9 cellular contexts compared by ENCODE assay signal in the genomic region with DNA sequence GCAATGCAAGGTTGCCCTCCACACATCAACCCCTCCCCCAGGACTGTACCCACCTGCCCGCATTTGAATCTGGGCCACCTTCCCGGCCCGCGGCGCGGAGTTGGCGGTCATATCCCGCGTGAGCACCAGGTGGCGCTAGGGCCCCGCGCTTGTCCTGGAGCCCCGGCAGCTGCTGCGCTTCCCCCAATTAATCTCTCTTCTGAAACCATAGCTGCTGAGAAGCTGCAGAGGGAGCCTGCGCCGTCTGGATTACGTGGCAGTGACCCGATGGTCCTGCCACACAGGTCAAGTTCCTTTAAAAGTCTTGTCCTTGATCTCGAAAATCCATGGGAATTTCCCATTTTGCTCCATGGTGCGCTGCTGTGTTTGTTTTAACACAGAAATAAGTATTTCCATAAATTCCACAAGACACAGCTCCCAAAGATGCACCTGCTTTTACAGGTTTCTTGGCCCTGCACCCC. TPM values are rescaled to one million over a fixed set of nuclear protein-coding genes. Genes with fewer than 3 reads are reported as not detected.
DNase-seq lines count a peak whose midpoint lies in the region; ATAC-seq and TF ChIP-seq lines count a peak whose summit lies in the region.
"Had no signal": no experiment of that assay in that cellular context is flagged by ENCODE, and none has a peak within 500 bp of the region (broad histone marks: within the 10 kb centered on the region; RNA-seq: fewer than 3 reads in every experiment).

No MANE protein-coding gene starts in this region.

- H3K9me3 ChIP-seq in A673 (ENCODE audit: low read depth, low read length, poor library complexity, severe bottlenecking) (no peaks in the 10 kb centered on the region), colonic mucosa (no peaks in the 10 kb centered on the region), right lobe of liver (no peaks in the 10 kb centered on the region)

- no peak for TF ChIP-seq POLR2A in right lobe of liver (IDR thresholded peaks at IDR 0.05)

- H3K27ac Mint-ChIP-seq in activated CD4-positive, alpha-beta T cell treated with anti-CD3 and anti-CD28 coated beads, Interleukin-2, amount 10 ng/mL, durations not matched to agents 7 days and 5 days = no peak overlapping the region
- H3K27ac Mint-ChIP-seq: stimulated activated naive CD8-positive, alpha-beta T cell treated with anti-CD3 and anti-CD28 coated beads, Interleukin-15, Interleukin-2, amounts not matched to agents 100 ng/mL and 50 ng/mL, for 24 hours had no signal

- TF ChIP-seq CTCF in A673 (conservative IDR thresholded peaks at IDR 0.05; ENCODE audit: low read depth, low read length) = peak; percentile 96
- peak; percentile 95 for TF ChIP-seq CTCF in colonic mucosa (IDR thresholded peaks at IDR 0.05)
- TF ChIP-seq CTCF in right lobe of liver (IDR thresholded peaks at IDR 0.05) = peak; percentile 96 to 100 (median 98)

- CTCF ChIA-PET in A673 (lab: Charles Lee) = interaction anchor here (0.6 to 1.8 kb wide), 8 partner anchors 9 to 667 kb away, joined by 3 to 30 read pairs (median 4); no protein-coding TSS in a partner anchor
- CTCF ChIA-PET in activated CD4-positive, alpha-beta T cell treated with anti-CD3 and anti-CD28 coated beads, Interleukin-2, amount 10 ng/mL, durations not matched to agents 7 days and 5 days (lab: Charles Lee) = interaction anchor here (0.6 to 5.3 kb wide), 40 partner anchors 9 to 333 kb away, joined by 3 to 53 read pairs (median 4); partner anchors contain the start of genes GINS2 and IRF8

- H3K27me3 ChIP-seq in A673 (replicated peaks; ENCODE audit: insufficient read depth, low read depth, low read length, poor library complexity) (peaks cover 26% of the 10 kb centered on the region), colonic mucosa (no peaks in the 10 kb centered on the region), right lobe of liver (no peaks in the 10 kb centered on the region)

- ATAC-seq in GM18511 (IDR thresholded peaks at IDR 0.05; ENCODE audit: unreplicated experiment) (peak; percentile 70), HG03432 (IDR thresholded peaks at IDR 0.05; ENCODE audit: unreplicated experiment) (peak; percentile 78), right lobe of liver (peak; percentile 97 to 99 (median 98))

- no peaks in the 10 kb centered on the region for H3K36me3 Mint-ChIP-seq in activated CD4-positive, alpha-beta T cell treated with anti-CD3 and anti-CD28 coated beads, Interleukin-2, amount 10 ng/mL, durations not matched to agents 7 days and 5 days (ENCODE audit: low read depth)

- H3K9me3 Mint-ChIP-seq in activated CD4-positive, alpha-beta T cell treated with anti-CD3 and anti-CD28 coated beads, Interleukin-2, amount 10 ng/mL, durations not matched to agents 7 days and 5 days = no peaks in the 10 kb centered on the region
- H3K9me3 Mint-ChIP-seq: stimulated activated naive CD8-positive, alpha-beta T cell treated with anti-CD3 and anti-CD28 coated beads, Interleukin-15, Interleukin-2, amounts not matched to agents 100 ng/mL and 50 ng/mL, for 24 hours had no signal

- no peaks in the 10 kb centered on the region for H3K4me1 ChIP-seq in A673 (ENCODE audit: insufficient read depth, low read length, poor library complexity, severe bottlenecking)
- peaks cover 9% of the 10 kb centered on the region for H3K4me1 ChIP-seq in colonic mucosa
- no peaks in the 10 kb centered on the region for H3K4me1 ChIP-seq in right lobe of liver

- H3K27me3 Mint-ChIP-seq in activated CD4-positive, alpha-beta T cell treated with anti-CD3 and anti-CD28 coated beads, Interleukin-2, amount 10 ng/mL, durations not matched to agents 7 days and 5 days = peaks cover 3% of the 10 kb centered on the region

- POLR2A ChIA-PET in A673 (lab: Charles Lee; ENCODE audit: low non-redundant PET) = no interaction called here
- POLR2A ChIA-PET in activated CD4-positive, alpha-beta T cell treated with anti-CD3 and anti-CD28 coated beads, Interleukin-2, amount 10 ng/mL, durations not matched to agents 7 days and 5 days (lab: Charles Lee) = interaction anchor here (0.6 to 1.3 kb wide), 3 partner anchors 21 to 168 kb away, joined by 4 read pairs; no protein-coding TSS in a partner anchor

- intact Hi-C loops in A673 (cut with micrococcal nuclease; ENCODE audit: unreplicated experiment) = loop anchor here (1.0 kb wide), 2 partner anchors 166 to 195 kb away; no protein-coding TSS in a partner anchor
- intact Hi-C loops in colonic mucosa (cut with DNase I) = loop anchor here (1.0 to 10.0 kb wide), 4 partner anchors 71 to 703 kb away; no protein-coding TSS in a partner anchor
- intact Hi-C loops in right lobe of liver (cut with DNase I) = loop anchor here (5.0 kb wide), 1 partner anchor 166 kb away; no protein-coding TSS in a partner anchor

- no peak overlapping the region for H3K4me3 Mint-ChIP-seq in activated CD4-positive, alpha-beta T cell treated with anti-CD3 and anti-CD28 coated beads, Interleukin-2, amount 10 ng/mL, durations not matched to agents 7 days and 5 days
- H3K4me3 Mint-ChIP-seq: stimulated activated naive CD8-positive, alpha-beta T cell treated with anti-CD3 and anti-CD28 coated beads, Interleukin-15, Interleukin-2, amounts not matched to agents 100 ng/mL and 50 ng/mL, for 24 hours had no signal

- H3K27ac ChIP-seq in A673 (ENCODE audit: low read depth, low read length, poor library complexity, severe bottlenecking) = no peak overlapping the region
- no peak overlapping the region for H3K27ac ChIP-seq in colonic mucosa
- H3K27ac ChIP-seq in right lobe of liver = no peak overlapping the region

- peaks cover 4% of the 10 kb centered on the region for H3K4me1 Mint-ChIP-seq in activated CD4-positive, alpha-beta T cell treated with anti-CD3 and anti-CD28 coated beads, Interleukin-2, amount 10 ng/mL, durations not matched to agents 7 days and 5 days

- peak; percentile 74 for DNase-seq in A673 (ENCODE audit: low spot score)
- DNase-seq in NCI-H524 treated with DMSO at 0.1 percent for 48 hours (lab: John Stamatoyannopoulos, UW) = peak; percentile 59
- DNase-seq in activated CD4-positive, alpha-beta T cell treated with anti-CD3 and anti-CD28 coated beads, Interleukin-2, amount 10 ng/mL, durations not matched to agents 7 days and 5 days = peak; percentile 73
- DNase-seq in colonic mucosa = peak; percentile 81
- peak; percentile 82 to 86 (median 83) for DNase-seq in right lobe of liver
- DNase-seq in stimulated activated CD4-positive, alpha-beta T cell treated with anti-CD3 and anti-CD28 coated beads, Interleukin-4, amount 100 ng/mL, for 48 hours (ENCODE audit: low read depth in 2 of 2) = peak; percentile 63 to 82

- peak overlapping the region in 1 of 2 donors; percentile 5 for H3K9ac ChIP-seq in colonic mucosa (ENCODE audit: low read depth in 2 of 2, low read length in 2 of 2)

- H3K36me3 ChIP-seq in A673 (ENCODE audit: insufficient read depth, low read length, poor library complexity, severe bottlenecking) (no peaks in the 10 kb centered on the region), colonic mucosa (no peaks in the 10 kb centered on the region), right lobe of liver (no peaks in the 10 kb centered on the region)

- WGBS in right lobe of liver (ENCODE audit: insufficient coverage, low coverage, low lambda C conversion rate, missing lambda C conversion rate) = 0% methylated on average over 13 of the region's 20 CpGs

- H3K4me3 ChIP-seq in A673 (ENCODE audit: low read depth, low read length, poor library complexity, severe bottlenecking) (no peak overlapping the region), colonic mucosa (no peak overlapping the region), right lobe of liver (no peak overlapping the region)

- BruUV-seq in A673 (replicated peaks; lab: Mats Ljungman, UMichigan) = no TSS peak

RNA-seq across cellular contexts. Expression of gene COX4I1, which starts 22.0 kb away (rescaled TPM):
- total RNA-seq in A673 (2021) = 554 and 575 TPM in 2 replicates
- 100 to 1,000 TPM; 461 to 486 TPM for total RNA-seq in activated CD4-positive, alpha-beta T cell treated with anti-CD3 and anti-CD28 coated beads, Interleukin-2, amount 10 ng/mL, durations not matched to agents 7 days and 5 days
- total RNA-seq in colonic mucosa = 1,000 to 10,000 TPM; 1,080 to 1,242 TPM
- total RNA-seq in right lobe of liver = 100 to 1,000 TPM; 247 to 417 (median 303) TPM

RNA-seq across cellular contexts. Expression of gene EMC8, which starts 22.1 kb away (rescaled TPM):
- total RNA-seq in A673 (2021) (53.1 and 62.7 TPM in 2 replicates), colonic mucosa (10 to 100 TPM; 30.6 to 49.8 TPM), right lobe of liver (10 to 100 TPM in 5 of 6 experiments, 1 to 10 TPM in 1; 9.2 to 22.4 (median 12.1) TPM)
- total RNA-seq in activated CD4-positive, alpha-beta T cell treated with anti-CD3 and anti-CD28 coated beads, Interleukin-2, amount 10 ng/mL, durations not matched to agents 7 days and 5 days = 10 to 100 TPM; 24.0 to 27.6 TPM
